ENCODE assay signal across 9 cellular contexts in the genomic region with DNA sequence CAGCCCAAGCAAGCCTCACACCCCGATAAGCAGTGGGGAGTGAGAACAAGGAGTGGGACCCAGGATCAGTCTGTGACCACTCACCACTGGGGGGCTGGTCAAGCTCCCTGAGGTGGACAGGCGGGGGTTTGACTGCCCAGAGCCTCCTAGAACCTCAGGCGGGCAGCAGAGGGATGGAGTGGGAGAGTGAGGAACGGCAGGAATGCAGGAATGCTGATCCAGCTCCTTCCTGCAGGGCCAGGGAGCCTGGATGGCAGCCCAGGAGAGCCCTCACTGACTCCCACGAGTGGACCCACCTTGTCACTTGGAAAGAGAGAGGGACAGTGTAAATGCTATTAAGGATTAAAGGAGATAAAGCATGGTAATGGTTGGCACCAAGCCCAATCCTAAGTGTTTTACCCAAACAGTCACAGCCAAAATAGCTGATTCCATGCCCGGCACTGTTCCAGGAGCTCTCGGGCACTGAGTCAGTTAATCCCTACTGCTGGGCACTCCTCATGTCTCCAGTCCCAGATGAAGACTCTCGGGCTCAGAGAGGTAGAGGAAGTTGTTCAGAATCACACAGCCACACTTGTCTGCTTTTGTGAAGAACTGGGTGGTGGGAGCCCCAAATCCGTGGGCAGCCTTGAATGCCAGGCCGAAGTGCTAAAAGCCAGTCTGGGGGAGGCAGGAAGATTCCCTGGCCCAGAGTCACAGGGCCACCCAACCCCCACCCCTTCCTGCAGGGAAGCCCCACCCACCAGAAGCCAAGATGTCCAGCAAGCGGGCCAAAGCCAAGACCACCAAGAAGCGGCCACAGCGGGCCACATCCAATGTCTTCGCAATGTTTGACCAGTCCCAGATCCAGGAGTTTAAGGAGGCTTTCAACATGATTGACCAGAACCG. TPM values are rescaled to one million over a fixed set of nuclear protein-coding genes. Genes with fewer than 3 reads are reported as not detected.
DNase-seq lines count a peak whose midpoint lies in the region; ATAC-seq, FAIRE-seq and TF ChIP-seq lines count a peak whose summit lies in the region.
"Had no signal": no experiment of that assay in that cellular context is flagged by ENCODE, and none has a peak within 500 bp of the region (broad histone marks: within the 10 kb centered on the region; RNA-seq: fewer than 3 reads in every experiment).

No MANE protein-coding gene starts in this region.

- H3K9me3 ChIP-seq in vagina, result no peaks in the 10 kb centered on the region
- H3K9me3 ChIP-seq: BLaER1 had no signal

- ATAC-seq in Right ventricle myocardium inferior (peak; percentile 13), GM21423 (IDR thresholded peaks at IDR 0.05; ENCODE audit: unreplicated experiment) (no peak)

- H3K4me3 ChIP-seq in bronchial epithelial cell (ENCODE audit: low read depth, low read length), result no peak overlapping the region
- peak overlapping the region; percentile 62 to 77 for H3K4me3 ChIP-seq in vagina
- H3K4me3 ChIP-seq: BLaER1 had no signal

- DNase-seq in Right ventricle myocardium inferior (ENCODE audit: missing footprints) (no peak), cardiac septum (ENCODE audit: low spot score) (no peak), bronchial epithelial cell (ENCODE audit: low read depth) (peak; percentile 72), lung microvascular endothelial cell (ENCODE audit: low read depth in 2 of 2) (peak; percentile 24 to 42), vagina (ENCODE audit: extremely low spot score in 2 of 2) (no peak), NCI-H1417 treated with DMSO at 0.1 percent for 48 hours (lab: John Stamatoyannopoulos, UW) (no peak)
- DNase-seq in stimulated activated CD4-positive, alpha-beta T cell treated with anti-CD3 and anti-CD28 coated beads, Interleukin-12 subunit alpha, Interleukin-12 subunit beta, amount 100 ng/mL, for 4 hours, result no peak

- no peak for TF ChIP-seq POLR2A in vagina (IDR thresholded peaks at IDR 0.05)

- peak overlapping the region; percentile 94 for H3K27ac ChIP-seq in vagina
- H3K27ac ChIP-seq: BLaER1 had no signal

- H3K36me3 ChIP-seq in bronchial epithelial cell (ENCODE audit: control insufficient read depth, insufficient read depth, low read length) (no peaks in the 10 kb centered on the region), vagina (peaks cover 0 to 12% of the 10 kb centered on the region in 2 donors)
- H3K36me3 ChIP-seq: BLaER1 had no signal

- peak; percentile 47 for FAIRE-seq in bronchial epithelial cell (lab: Jason Lieb, UNC)

- peaks cover 34% of the 10 kb centered on the region for H3K4me1 ChIP-seq in vagina

- no peak for TF ChIP-seq CTCF in bronchial epithelial cell (IDR thresholded peaks at IDR 0.05; ENCODE audit: insufficient read depth, low read length, severe bottlenecking)
- no peak for TF ChIP-seq CTCF in vagina (IDR thresholded peaks at IDR 0.05)

- H3K27me3 ChIP-seq in bronchial epithelial cell (ENCODE audit: control insufficient read depth, insufficient read depth, low read length), result peaks cover 2% of the 10 kb centered on the region
- no peaks in the 10 kb centered on the region for H3K27me3 ChIP-seq in vagina

- intact Hi-C loops in Right ventricle myocardium inferior (cut with DNase I), result loop anchor here (5.0 to 10.0 kb wide), 3 partner anchors 47 to 210 kb away; partner anchors contain the start of gene RAB5IF
- intact Hi-C loops in cardiac septum (cut with DNase I), result loop anchor here (1.0 to 5.0 kb wide), 2 partner anchors 46 to 62 kb away; no protein-coding TSS in a partner anchor
- intact Hi-C loops in vagina (cut with DNase I), result loop anchor here (5.0 kb wide), 1 partner anchor 82 kb away; no protein-coding TSS in a partner anchor

RNA-seq across cellular contexts. Expression of gene MYL9, which starts 3.1 kb away (rescaled TPM):
- total RNA-seq in Right ventricle myocardium inferior (1,923 TPM), cardiac septum (2,307 TPM), bronchial epithelial cell (0.53 and 0.90 TPM in 2 replicates), lung microvascular endothelial cell (0.60 and 1.1 TPM in 2 replicates), vagina (246 TPM)

RNA-seq across cellular contexts. Expression of gene TGIF2, which starts 29.0 kb away (rescaled TPM):
- total RNA-seq in Right ventricle myocardium inferior (4.5 TPM), cardiac septum (6.1 TPM), bronchial epithelial cell (1.9 and 8.2 TPM in 2 replicates), lung microvascular endothelial cell (15.5 and 22.0 TPM in 2 replicates), vagina (9.3 TPM)

Comparison
In these comparisons a context has a peak if more than half of its experiments do, and no peak if none do; other contexts are left out.
1. DNase-seq: peak in bronchial epithelial cell (single experiment) and lung microvascular endothelial cell (2 of 2); none in Right ventricle myocardium inferior (single experiment), cardiac septum (single experiment), vagina (0 of 2), NCI-H1417 treated with DMSO at 0.1 percent for 48 hours (single experiment) and stimulated activated CD4-positive, alpha-beta T cell treated with anti-CD3 and anti-CD28 coated beads, Interleukin-12 subunit alpha, Interleukin-12 subunit beta, amount 100 ng/mL, for 4 hours (single experiment).
2. RNA of gene MYL9, which starts 3.1 kb away (total RNA-seq): 2,307 TPM in cardiac septum (single experiment), 1,923 TPM in Right ventricle myocardium inferior (single experiment) and 246 TPM in vagina (single experiment); 0.60 to 1.1 TPM in lung microvascular endothelial cell and 0.53 to 0.90 TPM in bronchial epithelial cell; every median in the first group is over 100 times any median in the second.